Comparison of ENCODE assay signal across 8 cellular contexts in genomic region chrX:47560831-47561652, GRCh38. TPM values are rescaled to one million over a fixed set of nuclear protein-coding genes. Genes with fewer than 3 reads are reported as not detected.
DNase-seq lines count a peak whose midpoint lies in the region; ATAC-seq and TF ChIP-seq lines count a peak whose summit lies in the region.

TSS of gene ARAF (plus strand) at chrX:47561205. CDS start at chrX:47562968, 1,763 bp downstream.

- H3K36me3 ChIP-seq in BJ (ENCODE audit: control insufficient read depth, insufficient read depth, low read length), result peaks cover 7% of the 10 kb centered on the region
- no peaks in the 10 kb centered on the region for H3K36me3 ChIP-seq in colonic mucosa

- no peaks in the 10 kb centered on the region for H3K27me3 Mint-ChIP-seq in activated CD4-positive, alpha-beta T cell treated with anti-CD3 and anti-CD28 coated beads, Interleukin-2, amount 10 ng/mL, durations not matched to agents 24 days and 14 days

- TF ChIP-seq CTCF in BJ (IDR thresholded peaks at IDR 0.05; ENCODE audit: insufficient read depth, low read depth, low read length) (no peak), colonic mucosa (IDR thresholded peaks at IDR 0.05) (no peak)

- H3K27ac Mint-ChIP-seq in activated CD4-positive, alpha-beta T cell treated with anti-CD3 and anti-CD28 coated beads, Interleukin-2, amount 10 ng/mL, durations not matched to agents 24 days and 14 days, result peak within 1 kb of the TSS; percentile 97

- H3K4me3 ChIP-seq in BJ (ENCODE audit: low read depth, low read length) (peak within 1 kb of the TSS; percentile 69), colonic mucosa (peak within 1 kb of the TSS; percentile 41)

- H3K9me3 ChIP-seq in colonic mucosa, result no peaks in the 10 kb centered on the region

- peak within 1 kb of the TSS; percentile 86 for H3K27ac ChIP-seq in colonic mucosa
- H3K27ac ChIP-seq in layer of hippocampus (ENCODE audit: low read depth, low read length), result peak within 1 kb of the TSS; percentile 99

- H3K4me3 Mint-ChIP-seq in activated CD4-positive, alpha-beta T cell treated with anti-CD3 and anti-CD28 coated beads, Interleukin-2, amount 10 ng/mL, durations not matched to agents 24 days and 14 days, result peak within 1 kb of the TSS; percentile 95

- H3K4me1 ChIP-seq in colonic mucosa, result no peaks in the 10 kb centered on the region

- peaks cover 18% of the 10 kb centered on the region for H3K36me3 Mint-ChIP-seq in activated CD4-positive, alpha-beta T cell treated with anti-CD3 and anti-CD28 coated beads, Interleukin-2, amount 10 ng/mL, durations not matched to agents 24 days and 14 days (ENCODE audit: low read depth)

- H3K9ac ChIP-seq in colonic mucosa (ENCODE audit: low read depth in 2 of 2, low read length in 2 of 2), result peak within 1 kb of the TSS; percentile 44 to 58

- intact Hi-C loops in activated CD4-positive, alpha-beta T cell treated with anti-CD3 and anti-CD28 coated beads, Interleukin-2, amount 10 ng/mL, durations not matched to agents 24 days and 14 days (cut with micrococcal nuclease), result loop anchor here (2.0 to 10.0 kb wide), 8 partner anchors 22 to 466 kb away; partner anchors contain the start of genes ELK1, TIMP1, UXT and ZNF41
- intact Hi-C loops in colonic mucosa (cut with DNase I), result no loop called here

- ATAC-seq in GM19324 (IDR thresholded peaks at IDR 0.05; ENCODE audit: low FRiP score, unreplicated experiment) (peak; percentile 91), HG03469 (IDR thresholded peaks at IDR 0.05; ENCODE audit: unreplicated experiment) (peak; percentile 65)

- DNase-seq in BJ (ENCODE audit: low read depth) (peak; percentile 94), NCI-H526 treated with DMSO at 0.1 percent for 48 hours (lab: John Stamatoyannopoulos, UW) (peak; percentile 90), colonic mucosa (peak; percentile 98)
- peak; percentile 98 for DNase-seq in activated CD4-positive, alpha-beta T cell treated with anti-CD3 and anti-CD28 coated beads, Interleukin-2, amount 10 ng/mL, durations not matched to agents 24 days and 14 days
- DNase-seq in stimulated activated CD4-positive, alpha-beta T cell treated with anti-CD3 and anti-CD28 coated beads, Interleukin-1b, Interleukin-23, amount 100 ng/mL, for 4 hours (ENCODE audit: low read depth in 2 of 2), result peak; percentile 81 to 88

- H3K9me3 Mint-ChIP-seq in activated CD4-positive, alpha-beta T cell treated with anti-CD3 and anti-CD28 coated beads, Interleukin-2, amount 10 ng/mL, durations not matched to agents 24 days and 14 days, result no peaks in the 10 kb centered on the region

- H3K27me3 ChIP-seq in BJ (ENCODE audit: control insufficient read depth, insufficient read depth, low read length) (no peaks in the 10 kb centered on the region), colonic mucosa (no peaks in the 10 kb centered on the region), layer of hippocampus (ENCODE audit: control insufficient read depth, insufficient read depth, low read length) (no peaks in the 10 kb centered on the region)

- POLR2A ChIA-PET in BJ (lab: Charles Lee), result no interaction called here

- CTCF ChIA-PET in BJ (lab: Yijun Ruan, JAX), result no interaction called here

- peaks cover 28% of the 10 kb centered on the region for H3K4me1 Mint-ChIP-seq in activated CD4-positive, alpha-beta T cell treated with anti-CD3 and anti-CD28 coated beads, Interleukin-2, amount 10 ng/mL, durations not matched to agents 24 days and 14 days

RNA-seq across cellular contexts. Expression of gene ARAF, which starts in this region (rescaled TPM):
- polyA plus RNA-seq in BJ (2011; rRNA removed), result 36.1 and 62.3 TPM in 2 replicates
- 65.8 and 66.4 TPM in 2 replicates for polyA minus RNA-seq in BJ (2011; rRNA and poly(A)+ RNA removed)
- total RNA-seq in activated CD4-positive, alpha-beta T cell treated with anti-CD3 and anti-CD28 coated beads, Interleukin-2, amount 10 ng/mL, durations not matched to agents 24 days and 14 days, result 77.3 and 78.9 TPM in 2 replicates
- 10 to 100 TPM; 94.8 to 95.2 TPM for total RNA-seq in colonic mucosa

Comparison
In these comparisons a context has a peak if more than half of its experiments do, and no peak if none do; other contexts are left out.
1. Peak in every context shown above with its lines: DNase-seq, ATAC-seq, H3K4me3 ChIP-seq and H3K27ac ChIP-seq.